Comparison of ENCODE assay signal across 9 cellular contexts in the genomic region with DNA sequence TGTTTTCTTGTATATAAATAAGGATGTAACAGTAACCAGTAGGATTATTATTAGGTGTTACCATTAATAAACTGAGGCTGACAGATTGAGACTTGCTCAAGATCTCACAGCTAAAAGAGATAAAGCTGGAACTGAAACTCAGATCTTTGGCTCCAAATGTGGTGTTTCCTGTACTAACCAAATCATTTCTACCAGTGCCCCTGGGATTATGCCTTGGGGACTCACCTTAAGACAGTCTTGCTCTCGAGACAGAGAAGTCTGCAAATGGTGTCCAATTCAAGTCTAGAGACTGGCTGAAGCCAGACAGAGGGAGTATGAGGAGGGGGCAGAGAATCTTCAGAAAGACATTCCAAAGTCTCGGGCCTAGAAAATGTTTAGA. TPM values are rescaled to one million over a fixed set of nuclear protein-coding genes. Genes with fewer than 3 reads are reported as not detected.
DNase-seq lines count a peak whose midpoint lies in the region; ATAC-seq lines count a peak whose summit lies in the region.
"Had no signal": no experiment of that assay in that cellular context is flagged by ENCODE, and none has a peak within 500 bp of the region (broad histone marks: within the 10 kb centered on the region; RNA-seq: fewer than 3 reads in every experiment).

No MANE protein-coding gene starts in this region.

- intact Hi-C loops in activated naive CD4-positive, alpha-beta T cell treated with anti-CD3 and anti-CD28 coated beads for 36 hours (cut with micrococcal nuclease) = loop anchor here (5.0 to 10.0 kb wide), 2 partner anchors 752 to 885 kb away; a partner anchor contains a TSS

- H3K36me3 ChIP-seq in thymus (ENCODE audit: control insufficient read depth, insufficient read depth) = no peaks in the 10 kb centered on the region

- H3K9me3 Mint-ChIP-seq in activated naive CD4-positive, alpha-beta T cell treated with anti-CD3 and anti-CD28 coated beads for 36 hours = peaks cover 6% of the 10 kb centered on the region

- DNase-seq in activated naive CD4-positive, alpha-beta T cell treated with anti-CD3 and anti-CD28 coated beads for 36 hours = peak; percentile 31
- DNase-seq in activated naive CD4-positive, alpha-beta T cell (lab: John Stamatoyannopoulos, UW) = no peak
- DNase-seq in mesenteric fat pad (ENCODE audit: low spot score) (no peak), T1000 (lab: John Stamatoyannopoulos, UW) (no peak), NCI-H2081 treated with DMSO at 0.1 percent for 48 hours (lab: John Stamatoyannopoulos, UW) (no peak)
- DNase-seq: activated CD4-positive, CD25-positive, alpha-beta regulatory T cell treated with anti-CD3 and anti-CD28 coated beads, Interleukin-2, amount 50 U/mL, for 72 hours had no signal

- peak overlapping the region; percentile 78 for H3K4me3 ChIP-seq in thymus (ENCODE audit: low read length)

- peaks cover 5% of the 10 kb centered on the region for H3K4me1 ChIP-seq in thymus (ENCODE audit: control insufficient read depth, insufficient read depth, low read length)

- H3K27me3 ChIP-seq in thymus (ENCODE audit: control insufficient read depth, insufficient read depth) = no peaks in the 10 kb centered on the region

- H3K4me3 Mint-ChIP-seq in activated naive CD4-positive, alpha-beta T cell treated with anti-CD3 and anti-CD28 coated beads for 36 hours = peak overlapping the region; percentile 91

- CTCF ChIA-PET in activated naive CD4-positive, alpha-beta T cell treated with anti-CD3 and anti-CD28 coated beads for 36 hours (lab: Charles Lee) = interaction anchor here (0.6 to 1.3 kb wide), 7 partner anchors 15 to 160 kb away, joined by 3 to 6 read pairs (median 3); a partner anchor contains a TSS

- peak overlapping the region; percentile 34 for H3K27ac ChIP-seq in cingulate gyrus (ENCODE audit: low read depth, low read length)
- H3K27ac ChIP-seq in thymus (ENCODE audit: low read depth) = peak overlapping the region; percentile 91

- WGBS in thymus = 38% methylated on average over 2 of the region's 2 CpGs

- no peaks in the 10 kb centered on the region for H3K27me3 Mint-ChIP-seq in activated naive CD4-positive, alpha-beta T cell treated with anti-CD3 and anti-CD28 coated beads for 36 hours (ENCODE audit: low read depth)

- no peaks in the 10 kb centered on the region for H3K9me3 ChIP-seq in thymus (ENCODE audit: control insufficient read depth)

- peak overlapping the region; percentile 99 for H3K27ac Mint-ChIP-seq in activated naive CD4-positive, alpha-beta T cell treated with anti-CD3 and anti-CD28 coated beads for 36 hours

- peaks cover 32% of the 10 kb centered on the region for H3K36me3 Mint-ChIP-seq in activated naive CD4-positive, alpha-beta T cell treated with anti-CD3 and anti-CD28 coated beads for 36 hours (ENCODE audit: low read depth)

- ATAC-seq in HG03460 (IDR thresholded peaks at IDR 0.05; ENCODE audit: unreplicated experiment) = peak; percentile 40

- peaks cover 34% of the 10 kb centered on the region for H3K4me1 Mint-ChIP-seq in activated naive CD4-positive, alpha-beta T cell treated with anti-CD3 and anti-CD28 coated beads for 36 hours (ENCODE audit: low read depth)

RNA-seq across cellular contexts. Expression of a gene that starts 0.6 kb away (rescaled TPM):
- total RNA-seq in activated naive CD4-positive, alpha-beta T cell treated with anti-CD3 and anti-CD28 coated beads for 36 hours = 100 to 1,000 TPM; 239 to 255 TPM
- polyA plus RNA-seq in thymus = 262 TPM
- total RNA-seq in mesenteric fat pad = 93.6 TPM
